ENCODE assay signal across 8 cellular contexts in the genomic region with DNA sequence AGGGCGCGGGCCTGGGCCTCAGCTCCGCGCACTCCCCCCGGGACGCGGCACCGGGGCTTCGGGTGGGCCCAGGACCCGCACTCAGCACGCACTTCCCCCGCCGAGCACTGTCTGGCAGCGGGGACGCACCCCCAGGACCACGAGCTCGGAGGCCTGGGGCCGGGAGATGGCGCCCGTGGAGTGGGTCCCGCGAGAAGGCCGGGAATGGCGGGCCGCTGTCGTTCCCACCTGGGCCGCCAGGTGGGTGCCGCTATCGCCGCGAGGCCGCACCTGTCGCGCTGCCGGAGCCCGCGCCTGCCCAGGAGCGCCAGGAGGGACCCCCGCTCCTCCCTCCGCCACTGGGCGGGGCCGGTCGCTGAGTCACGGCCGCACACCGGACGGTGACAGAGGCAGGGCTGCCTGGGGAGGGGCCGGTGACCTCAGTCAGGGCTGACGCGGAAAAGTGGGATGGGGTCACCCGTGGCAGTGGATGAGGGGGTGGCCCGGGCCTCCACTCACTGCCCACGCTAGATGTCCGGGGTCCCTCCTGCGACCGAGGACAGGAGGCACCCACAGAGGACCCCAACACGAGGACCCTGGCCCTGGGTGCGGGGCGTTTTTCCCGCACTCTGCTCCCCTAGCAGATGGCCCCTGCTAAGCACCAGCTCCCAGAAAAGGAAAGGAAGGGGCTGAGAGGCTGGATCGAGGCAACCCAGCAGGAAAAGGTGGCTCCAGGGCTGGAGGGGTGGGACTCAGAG. TPM values are rescaled to one million over a fixed set of nuclear protein-coding genes. Genes with fewer than 3 reads are reported as not detected.
DNase-seq lines count a peak whose midpoint lies in the region; ATAC-seq and TF ChIP-seq lines count a peak whose summit lies in the region.

No MANE protein-coding gene starts in this region.

- H3K36me3 Mint-ChIP-seq in activated naive CD8-positive, alpha-beta T cell treated with anti-CD3 and anti-CD28 coated beads for 36 hours: no peaks in the 10 kb centered on the region

- H3K4me1 Mint-ChIP-seq in activated naive CD8-positive, alpha-beta T cell treated with anti-CD3 and anti-CD28 coated beads for 36 hours: peaks cover 14% of the 10 kb centered on the region

- H3K9me3 ChIP-seq in iPS DF 6.9 (ENCODE audit: control insufficient read depth, insufficient read depth, low read length): no peaks in the 10 kb centered on the region

- in situ Hi-C loops in GM18951 (cut with MboI; ENCODE audit: low sequenced_read_pairs, unreplicated experiment): no loop called here

- DNase-seq in OCI-M1 (lab: John Stamatoyannopoulos, UW): peak; percentile 9
- DNase-seq in activated naive CD8-positive, alpha-beta T cell treated with anti-CD3 and anti-CD28 coated beads for 36 hours: peak; percentile 79
- DNase-seq in iPS DF 6.9 (ENCODE audit: low read depth, low spot score): no peak
- peak; percentile 77 for DNase-seq in stimulated activated CD4-positive, alpha-beta T cell treated with anti-CD3 and anti-CD28 coated beads, Interleukin-15, amount 100 ng/mL, for 24 hours
- DNase-seq in GM03348 (ENCODE audit: low spot score): no peak

- H3K4me3 Mint-ChIP-seq in activated naive CD8-positive, alpha-beta T cell treated with anti-CD3 and anti-CD28 coated beads for 36 hours: peak overlapping the region; percentile 59

- H3K4me1 ChIP-seq in iPS DF 6.9 (ENCODE audit: control insufficient read depth, insufficient read depth, low read length): peaks cover 18% of the 10 kb centered on the region

- H3K4me3 ChIP-seq in iPS DF 6.9 (ENCODE audit: low read length): peak overlapping the region; percentile 33; the same call in 1 of the 2 replicates

- no peak for ATAC-seq in GM18502 (IDR thresholded peaks at IDR 0.05; ENCODE audit: poor library complexity, unreplicated experiment)
- ATAC-seq in HG02678 (IDR thresholded peaks at IDR 0.05; ENCODE audit: unreplicated experiment): no peak

- H3K27ac Mint-ChIP-seq in activated naive CD8-positive, alpha-beta T cell treated with anti-CD3 and anti-CD28 coated beads for 36 hours: no peak overlapping the region

- H3K36me3 ChIP-seq in iPS DF 6.9 (ENCODE audit: control insufficient read depth, insufficient read depth, low read length): no peaks in the 10 kb centered on the region; the same call in 1 of the 2 replicates

- H3K27ac ChIP-seq in iPS DF 6.9 (ENCODE audit: low read length): no peak overlapping the region

- no peaks in the 10 kb centered on the region for H3K27me3 Mint-ChIP-seq in activated naive CD8-positive, alpha-beta T cell treated with anti-CD3 and anti-CD28 coated beads for 36 hours

- TF ChIP-seq POLR2A in GM18951 (IDR thresholded peaks at IDR 0.05; ENCODE audit: extremely low read depth, insufficient read depth, insufficient read length): peak; percentile 42

- H3K27me3 ChIP-seq in iPS DF 6.9 (ENCODE audit: control insufficient read depth, insufficient read depth, low read length): no peaks in the 10 kb centered on the region; the same call in 1 of the 2 replicates

- no CpG with 5 or more reads among the region's 61 CpGs for WGBS in iPS DF 6.9 (ENCODE audit: insufficient coverage, insufficient read length)

- no peaks in the 10 kb centered on the region for H3K9me3 Mint-ChIP-seq in activated naive CD8-positive, alpha-beta T cell treated with anti-CD3 and anti-CD28 coated beads for 36 hours

RNA-seq across cellular contexts. Expression of gene ACTG1, which starts 6.9 kb away (rescaled TPM):
- 1,000 to 10,000 TPM; 4,989 to 4,998 TPM for total RNA-seq in activated naive CD8-positive, alpha-beta T cell treated with anti-CD3 and anti-CD28 coated beads for 36 hours

RNA-seq across cellular contexts. Expression of gene FSCN2, which starts 8.7 kb away (rescaled TPM):
- under 1 TPM; 0.29 to 0.36 TPM for total RNA-seq in activated naive CD8-positive, alpha-beta T cell treated with anti-CD3 and anti-CD28 coated beads for 36 hours

RNA-seq across cellular contexts. Expression of gene FAAP100, which starts 32.7 kb away (rescaled TPM):
- total RNA-seq in activated naive CD8-positive, alpha-beta T cell treated with anti-CD3 and anti-CD28 coated beads for 36 hours: 10 to 100 TPM; 48.1 to 51.1 TPM

Comparison
In these comparisons a context has a peak if more than half of its experiments do, and no peak if none do; other contexts are left out.
1. DNase-seq: peak in OCI-M1 (single experiment), activated naive CD8-positive, alpha-beta T cell treated with anti-CD3 and anti-CD28 coated beads for 36 hours (single experiment) and stimulated activated CD4-positive, alpha-beta T cell treated with anti-CD3 and anti-CD28 coated beads, Interleukin-15, amount 100 ng/mL, for 24 hours (single experiment); none in iPS DF 6.9 (single experiment) and GM03348 (single experiment).